ENCODE assay signal across 8 cellular contexts in the genomic region with DNA sequence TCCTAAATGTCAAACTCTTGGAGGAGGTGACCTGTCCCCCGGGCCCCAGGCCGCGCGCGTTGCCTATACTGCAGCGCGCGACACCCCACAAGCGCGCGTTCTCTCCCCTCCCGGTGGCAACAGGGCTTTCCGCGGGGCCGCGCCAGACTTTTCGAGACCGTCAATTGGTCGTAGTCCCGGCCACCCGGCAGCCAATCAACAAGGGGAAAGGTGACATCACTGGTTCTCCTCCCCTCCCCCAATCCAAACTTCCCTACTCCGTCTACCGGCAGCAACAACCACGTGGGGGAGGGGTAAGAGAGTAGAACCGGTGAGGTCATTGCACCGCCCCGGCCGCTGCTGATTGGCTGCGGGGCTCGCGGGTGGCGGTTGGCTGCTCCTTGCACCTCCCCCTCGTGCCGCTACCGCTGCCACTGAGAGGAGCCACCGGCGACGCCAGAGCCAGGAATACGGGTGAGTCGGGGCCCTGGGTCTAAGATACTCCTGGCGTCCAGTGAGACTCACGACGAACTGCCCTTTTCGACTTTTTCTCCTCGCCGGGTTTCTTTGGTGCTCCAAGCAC.
DNase-seq lines count a peak whose midpoint lies in the region; ATAC-seq, FAIRE-seq and TF ChIP-seq lines count a peak whose summit lies in the region.

No MANE protein-coding gene starts in this region.

- TF ChIP-seq POLR2A in GM18951 (IDR thresholded peaks at IDR 0.05; ENCODE audit: extremely low read depth, insufficient read depth, insufficient read length) = peak; percentile 64

- DNase-seq in AG08395 (ENCODE audit: low spot score) (peak; percentile 96), NCI-H2227 (lab: John Stamatoyannopoulos, UW; ENCODE audit: unreplicated experiment) (peak; percentile 100)
- DNase-seq in central memory CD4-positive, alpha-beta T cell = peak; percentile 100
- DNase-seq in stimulated activated CD4-positive, alpha-beta T cell treated with anti-CD3 and anti-CD28 coated beads, Interleukin-12 subunit alpha, Interleukin-12 subunit beta, amount 100 ng/mL, for 24 hours (ENCODE audit: low read depth in 2 of 2) = peak; percentile 95 to 97

- FAIRE-seq in islet of Langerhans (lab: Jason Lieb, UNC) = peak; percentile 69

- TF ChIP-seq CTCF in WI38 (IDR thresholded peaks at IDR 0.05; ENCODE audit: low read depth, low read length) = no peak

- in situ Hi-C loops in GM18951 (cut with MboI; ENCODE audit: low sequenced_read_pairs, unreplicated experiment) = no loop called here

- peak; percentile 50 for ATAC-seq in HG03159 (IDR thresholded peaks at IDR 0.05; ENCODE audit: unreplicated experiment)

- peak overlapping the region; percentile 86 for H3K4me3 ChIP-seq in WI38 (ENCODE audit: low read depth, low read length)

Comparison
In these comparisons a context has a peak if more than half of its experiments do, and no peak if none do; other contexts are left out.
1. Peak in every context shown above with its lines: DNase-seq, ATAC-seq and H3K4me3 ChIP-seq.